17 cellular contexts compared by ENCODE assay signal in the genomic region with DNA sequence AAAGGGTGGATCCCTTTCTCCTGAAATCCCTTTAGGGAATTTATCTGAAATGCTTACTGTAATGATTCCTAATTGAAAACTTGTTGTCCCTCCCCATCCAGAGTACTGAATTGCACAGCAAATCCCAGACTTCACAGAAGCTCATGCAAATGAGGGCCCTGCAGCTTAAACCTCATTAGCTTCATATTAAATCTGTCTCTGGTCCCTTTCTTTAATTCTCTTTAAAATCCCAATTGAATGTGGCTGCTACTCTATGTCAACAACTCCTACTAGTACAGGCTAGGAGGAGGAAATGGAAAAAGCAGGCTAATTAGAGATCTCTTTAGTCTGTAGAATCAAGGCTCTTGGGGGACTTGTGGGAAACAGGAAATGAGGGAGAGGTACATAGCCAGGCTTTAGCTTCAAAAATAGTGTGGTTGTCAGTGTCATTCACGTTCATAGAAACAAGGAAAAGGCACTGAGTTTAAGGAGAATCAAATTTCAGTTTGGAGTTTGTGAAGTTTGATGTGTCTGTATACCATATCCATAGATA.
"Had no signal": no experiment of that assay in that cellular context is flagged by ENCODE, and none has a peak within 500 bp of the region (broad histone marks: within the 10 kb centered on the region; RNA-seq: fewer than 3 reads in every experiment).

No MANE protein-coding gene starts in this region.

- FAIRE-seq: bronchial epithelial cell had no signal

- DNase-seq: activated CD4-positive, alpha-beta memory T cell treated with anti-CD3 and anti-CD28 coated beads for 36 hours; activated CD4-positive, alpha-beta T cell treated with anti-CD3 and anti-CD28 coated beads for 1 hour; activated CD8-positive, alpha-beta memory T cell treated with anti-CD3 and anti-CD28 coated beads, Interleukin-2, amount 10 ng/mL, durations not matched to agents 7 days and 5 days; activated naive CD4-positive, alpha-beta T cell treated with anti-CD3 and anti-CD28 coated beads for 36 hours; activated naive CD8-positive, alpha-beta T cell treated with anti-CD3 and anti-CD28 coated beads, Interleukin-2, amount 50 U/mL, for 24 hours; activated T-cell treated with anti-CD3 and anti-CD28 coated beads, Interleukin-2, amount 50 U/mL, for 1 hour; aorta; dermis blood vessel endothelial cell; islet precursor cell; naive B cell; retina; T-helper 9 cell had no signal

- ATAC-seq: activated CD8-positive, alpha-beta memory T cell treated with anti-CD3 and anti-CD28 coated beads, Interleukin-2, amount 10 ng/mL, durations not matched to agents 7 days and 5 days; activated naive CD8-positive, alpha-beta T cell treated with anti-CD3 and anti-CD28 coated beads, Interleukin-2, amount 50 U/mL, for 24 hours; esophagus mucosa; stimulated activated effector memory CD8-positive, alpha-beta T cell treated with anti-CD3 and anti-CD28 coated beads, Interleukin-12 subunit alpha, Interleukin-12 subunit beta, amount 100 ng/mL, for 72 hours had no signal

- H3K27ac ChIP-seq: thoracic aorta had no signal

- H3K4me3 ChIP-seq: lung, thoracic aorta had no signal

- H3K9me3 ChIP-seq: thoracic aorta had no signal

- H3K36me3 ChIP-seq: thoracic aorta had no signal
